Comparison of ENCODE assay signal across 22 cellular contexts in genomic region chr12:82880442-82880901, GRCh38.
DNase-seq lines count a peak whose midpoint lies in the region; FAIRE-seq and TF ChIP-seq lines count a peak whose summit lies in the region.
"Had no signal": no experiment of that assay in that cellular context is flagged by ENCODE, and none has a peak within 500 bp of the region (broad histone marks: within the 10 kb centered on the region; RNA-seq: fewer than 3 reads in every experiment).

No MANE protein-coding gene starts in this region.

- no peaks in the 10 kb centered on the region for H3K36me3 ChIP-seq in adipocyte (ENCODE audit: control insufficient read depth, insufficient read depth, low read length, severe bottlenecking)
- peaks cover 0 to 4% (median 0%) of the 10 kb centered on the region in 4 donors for H3K36me3 ChIP-seq in sigmoid colon
- no peaks in the 10 kb centered on the region for H3K36me3 ChIP-seq in small intestine (ENCODE audit: control insufficient read depth in 2 of 2, insufficient read depth in 2 of 2, low read length in 2 of 2)
- H3K36me3 ChIP-seq: BLaER1 treated with 17β-estradiol and CSF1 and Interleukin-3, amounts not matched to agents 10 nM and 100 nM; esophagus muscularis mucosa; heart left ventricle; thoracic aorta had no signal

- H3K9me3 ChIP-seq in adipocyte (ENCODE audit: control insufficient read depth, low read length) (no peaks in the 10 kb centered on the region), sigmoid colon (no peaks in the 10 kb centered on the region), small intestine (ENCODE audit: control insufficient read depth, low read depth) (no peaks in the 10 kb centered on the region)
- H3K9me3 ChIP-seq: BLaER1 treated with 17β-estradiol and CSF1 and Interleukin-3, amounts not matched to agents 10 nM and 100 nM; esophagus muscularis mucosa; heart left ventricle; thoracic aorta had no signal

- intact Hi-C loops in sigmoid colon (cut with DNase I) = no loop called here

- H3K4me1 ChIP-seq in adipocyte (ENCODE audit: control insufficient read depth, insufficient read depth, low read length) = no peaks in the 10 kb centered on the region
- peaks cover 0 to 24% (median 19%) of the 10 kb centered on the region in 4 donors for H3K4me1 ChIP-seq in sigmoid colon
- no peaks in the 10 kb centered on the region for H3K4me1 ChIP-seq in small intestine (ENCODE audit: control insufficient read depth in 2 of 2, insufficient read depth in 1 of 2, low read depth in 1 of 2, low read length in 1 of 2)
- H3K4me1 ChIP-seq: BLaER1 treated with 17β-estradiol and CSF1 and Interleukin-3, amounts not matched to agents 10 nM and 100 nM had no signal

- no peak overlapping the region for H3K4me3 ChIP-seq in adipocyte (ENCODE audit: low read length)
- H3K4me3 ChIP-seq in sigmoid colon = no peak overlapping the region
- no peak overlapping the region for H3K4me3 ChIP-seq in small intestine (ENCODE audit: low read depth in 1 of 2, low read length in 2 of 2)
- H3K4me3 ChIP-seq: BLaER1 treated with 17β-estradiol and CSF1 and Interleukin-3, amounts not matched to agents 10 nM and 100 nM; esophagus muscularis mucosa; heart left ventricle; lung; thoracic aorta had no signal

- H3K27me3 ChIP-seq in adipocyte (replicated peaks; ENCODE audit: control insufficient read depth, insufficient read depth, low read length) (no peaks in the 10 kb centered on the region), sigmoid colon (no peaks in the 10 kb centered on the region), small intestine (ENCODE audit: control insufficient read depth in 2 of 2, insufficient read depth in 2 of 2, low read length in 2 of 2) (no peaks in the 10 kb centered on the region)
- H3K27me3 ChIP-seq: BLaER1 treated with 17β-estradiol and CSF1 and Interleukin-3, amounts not matched to agents 10 nM and 100 nM; esophagus muscularis mucosa; heart left ventricle had no signal

- WGBS in sigmoid colon, 2 donors = 59 to 67% methylated on average over 5 of the region's 5 CpGs
- 19 to 31% (median 19%) methylated on average over 5 of the region's 5 CpGs for WGBS in small intestine, 3 donors

- H3K27ac ChIP-seq in sigmoid colon (peak overlapping the region in 3 of 4 donors; percentile 6 to 60 (median 57)), small intestine (ENCODE audit: low read depth in 1 of 2, low read length in 1 of 2) (no peak overlapping the region)
- H3K27ac ChIP-seq: 22Rv1; BLaER1 treated with 17β-estradiol and CSF1 and Interleukin-3, amounts not matched to agents 10 nM and 100 nM; esophagus muscularis mucosa; KMS-11; thoracic aorta had no signal

- TF ChIP-seq POLR2A in sigmoid colon (IDR thresholded peaks at IDR 0.05) = no peak

- TF ChIP-seq EP300 in sigmoid colon (IDR thresholded peaks at IDR 0.05) = no peak

- DNase-seq in DMS 273 (lab: John Stamatoyannopoulos, UW; ENCODE audit: unreplicated experiment) (peak; percentile 37), DMS 273 treated with DMSO at 0.1 percent for 48 hours (lab: John Stamatoyannopoulos, UW) (no peak), adipocyte (ENCODE audit: low read depth) (peak; percentile 15), iris pigment epithelial cell (ENCODE audit: low read depth) (peak; percentile 27), sigmoid colon (no peak), NOMO-1 treated with DMSO at 0.1 percent for 48 hours (lab: John Stamatoyannopoulos, UW; ENCODE audit: unreplicated experiment) (no peak), cerebellar nuclear complex (lab: John Stamatoyannopoulos, UW) (no peak), small intestine (no peak)
- DNase-seq: activated naive CD4-positive, alpha-beta T cell treated with anti-CD3 and anti-CD28 coated beads, Interleukin-2, amount 10 ng/mL, durations not matched to agents 7 days and 5 days; heart left ventricle; NCI-H1048 had no signal

- no peak for TF ChIP-seq CTCF in sigmoid colon (IDR thresholded peaks at IDR 0.05)

- FAIRE-seq in small intestine (lab: Jason Lieb, UNC) = no peak
- FAIRE-seq: bronchial epithelial cell, D721Med, G401.6, GM19239, H1 had no signal

- H3K9ac ChIP-seq in adipocyte (ENCODE audit: low read length) = no peak overlapping the region
- H3K9ac ChIP-seq: BLaER1 treated with 17β-estradiol and CSF1 and Interleukin-3, amounts not matched to agents 10 nM and 100 nM; KMS-11 had no signal

Comparison
In these comparisons a context has a peak if more than half of its experiments do, and no peak if none do; other contexts are left out.
1. DNase-seq: peak in DMS 273 (single experiment), adipocyte (single experiment) and iris pigment epithelial cell (single experiment); none in DMS 273 treated with DMSO at 0.1 percent for 48 hours (single experiment), sigmoid colon (single experiment), NOMO-1 treated with DMSO at 0.1 percent for 48 hours (single experiment), cerebellar nuclear complex (0 of 2) and small intestine (single experiment).
2. H3K27ac ChIP-seq: peak in sigmoid colon (3 of 4); none in small intestine (0 of 2).